Comparison of ENCODE assay signal across 25 cellular contexts in genomic region chr2:216463148-216463547, GRCh38.
"Had no signal": no experiment of that assay in that cellular context is flagged by ENCODE, and none has a peak within 500 bp of the region (broad histone marks: within the 10 kb centered on the region; RNA-seq: fewer than 3 reads in every experiment).

No MANE protein-coding gene starts in this region.

- H3K4me3 ChIP-seq: breast epithelium, K562, Peyer's patch, SJCRH30 had no signal

- ATAC-seq: activated CD4-positive, alpha-beta T cell treated with anti-CD3 and anti-CD28 coated beads for 36 hours; K562 had no signal

- H3K4me1 ChIP-seq: breast epithelium, Peyer's patch had no signal

- H3K27me3 Mint-ChIP-seq: activated CD4-positive, alpha-beta memory T cell treated with anti-CD3 and anti-CD28 coated beads, Interleukin-2, amount 10 ng/mL, durations not matched to agents 7 days and 5 days; activated CD4-positive, alpha-beta T cell treated with anti-CD3 and anti-CD28 coated beads for 36 hours had no signal

- H3K9me3 ChIP-seq: breast epithelium, Peyer's patch, SJCRH30, SK-N-SH had no signal

- FAIRE-seq: K562 had no signal

- H3K27ac ChIP-seq: breast epithelium, Peyer's patch, RWPE1, SJCRH30, VCaP had no signal

- H3K27ac Mint-ChIP-seq: activated CD4-positive, alpha-beta memory T cell treated with anti-CD3 and anti-CD28 coated beads, Interleukin-2, amount 10 ng/mL, durations not matched to agents 7 days and 5 days; activated CD4-positive, alpha-beta T cell treated with anti-CD3 and anti-CD28 coated beads for 36 hours had no signal

- H3K9me3 Mint-ChIP-seq: activated CD4-positive, alpha-beta memory T cell treated with anti-CD3 and anti-CD28 coated beads, Interleukin-2, amount 10 ng/mL, durations not matched to agents 7 days and 5 days had no signal

- DNase-seq: activated CD4-positive, alpha-beta memory T cell treated with anti-CD3 and anti-CD28 coated beads, Interleukin-2, amount 10 ng/mL, durations not matched to agents 7 days and 5 days; activated CD4-positive, alpha-beta T cell treated with anti-CD3 and anti-CD28 coated beads for 36 hours; activated CD4-positive, alpha-beta T cell treated with anti-CD3 and anti-CD28 coated beads, Interleukin-2, amount 50 U/mL, for 1 hour; activated CD8-positive, alpha-beta memory T cell treated with anti-CD3 and anti-CD28 coated beads, Interleukin-2, amount 50 U/mL, for 4 hours; activated gamma-delta T cell treated with Interleukin-2 at 50 U/mL for 16 hours; activated naive CD4-positive, alpha-beta T cell treated with anti-CD3 and anti-CD28 coated beads, Interleukin-2, amount 50 U/mL, for 16 hours; aorta; Karpas-422; NCI-H1048; NCI-H146; NCI-H1930; NCI-H2107; NCI-H510A treated with DMSO at 0.1 percent for 48 hours; NCI-H69; NK-92 treated with Interleukin-12 subunit alpha and Interleukin-12 subunit beta, amount 100 ng/mL, for 24 hours; OCI-M1; Peyer's patch; Right ventricle myocardium superior; SK-N-SH; T-helper 1 cell had no signal

- H3K36me3 ChIP-seq: breast epithelium, SJCRH30 had no signal

- H3K4me3 Mint-ChIP-seq: activated CD4-positive, alpha-beta memory T cell treated with anti-CD3 and anti-CD28 coated beads, Interleukin-2, amount 10 ng/mL, durations not matched to agents 7 days and 5 days; activated CD4-positive, alpha-beta T cell treated with anti-CD3 and anti-CD28 coated beads for 36 hours had no signal

- H3K4me1 Mint-ChIP-seq: activated CD4-positive, alpha-beta memory T cell treated with anti-CD3 and anti-CD28 coated beads, Interleukin-2, amount 10 ng/mL, durations not matched to agents 7 days and 5 days; activated CD4-positive, alpha-beta T cell treated with anti-CD3 and anti-CD28 coated beads for 36 hours had no signal

- H3K9ac ChIP-seq: SK-N-SH had no signal

- H3K4me2 ChIP-seq: SK-N-SH had no signal

- H3K27me3 ChIP-seq: breast epithelium, Peyer's patch, SJCRH30 had no signal
